ENCODE assay signal across 11 cellular contexts in genomic region chrX:34578237-34578636, GRCh38.
DNase-seq lines count a peak whose midpoint lies in the region; ATAC-seq and TF ChIP-seq lines count a peak whose summit lies in the region.
"Had no signal": no experiment of that assay in that cellular context is flagged by ENCODE, and none has a peak within 500 bp of the region (broad histone marks: within the 10 kb centered on the region; RNA-seq: fewer than 3 reads in every experiment).

No MANE protein-coding gene starts in this region.

- no peaks in the 10 kb centered on the region for H3K27me3 ChIP-seq in OCI-LY3 (ENCODE audit: low read depth, low read length)

- H3K4me1 ChIP-seq in OCI-LY3 (ENCODE audit: low read length): no peaks in the 10 kb centered on the region
- H3K4me1 ChIP-seq: BLaER1 had no signal

- intact Hi-C loops in sciatic nerve (cut with DNase I): no loop called here

- H3K9ac ChIP-seq in OCI-LY3 (ENCODE audit: low read length): no peak overlapping the region
- H3K9ac ChIP-seq: BLaER1 had no signal

- peak; percentile 17 for ATAC-seq in sciatic nerve
- no peak for ATAC-seq in GM18907 (IDR thresholded peaks at IDR 0.05; ENCODE audit: unreplicated experiment)
- no peak for ATAC-seq in HG02642 (IDR thresholded peaks at IDR 0.05; ENCODE audit: poor library complexity, unreplicated experiment)
- ATAC-seq: stimulated activated effector memory CD8-positive, alpha-beta T cell treated with anti-CD3 and anti-CD28 coated beads, Interleukin-12 subunit alpha, Interleukin-12 subunit beta, amount 100 ng/mL, for 72 hours had no signal

- no peaks in the 10 kb centered on the region for H4K20me1 ChIP-seq in OCI-LY3 (ENCODE audit: insufficient read depth, low read length)

- no peaks in the 10 kb centered on the region for H3K79me2 ChIP-seq in OCI-LY3 (ENCODE audit: low read length)

- H3K4me2 ChIP-seq in OCI-LY3 (ENCODE audit: low read length): no peak overlapping the region
- H3K4me2 ChIP-seq: BLaER1 had no signal

- no peaks in the 10 kb centered on the region for H3K9me3 ChIP-seq in OCI-LY3 (ENCODE audit: insufficient read depth, low read length)
- H3K9me3 ChIP-seq: BLaER1 had no signal

- H2AFZ ChIP-seq in OCI-LY3 (ENCODE audit: low read depth, low read length): no peak overlapping the region

- peak; percentile 51 for TF ChIP-seq CTCF in OCI-LY3 (IDR thresholded peaks at IDR 0.05; ENCODE audit: low read depth, low read length)

- no peaks in the 10 kb centered on the region for H3K36me3 ChIP-seq in OCI-LY3 (replicated peaks; ENCODE audit: low read depth, low read length)
- H3K36me3 ChIP-seq: BLaER1 had no signal

- H3K27ac ChIP-seq in OCI-LY3 (ENCODE audit: low read length): no peak overlapping the region
- H3K27ac ChIP-seq: BLaER1 had no signal

- peak; percentile 15 to 20 for DNase-seq in NCI-H2081 (lab: John Stamatoyannopoulos, UW)
- DNase-seq in NCI-H2081 treated with DMSO at 0.1 percent for 48 hours (lab: John Stamatoyannopoulos, UW): no peak
- DNase-seq in fibroblast of peridontal ligament (ENCODE audit: extremely low read depth): peak; percentile 78
- no peak for DNase-seq in sciatic nerve (ENCODE audit: low spot score)
- DNase-seq in NCI-H2227 (lab: John Stamatoyannopoulos, UW; ENCODE audit: unreplicated experiment): no peak
- DNase-seq: activated gamma-delta T cell had no signal

- no peak overlapping the region for H3K4me3 ChIP-seq in OCI-LY3 (ENCODE audit: low read length)
- H3K4me3 ChIP-seq: BLaER1 had no signal

Comparison
In these comparisons a context has a peak if more than half of its experiments do, and no peak if none do; other contexts are left out.
1. DNase-seq: peak in NCI-H2081 (2 of 2) and fibroblast of peridontal ligament (single experiment); none in NCI-H2081 treated with DMSO at 0.1 percent for 48 hours (single experiment), sciatic nerve (single experiment) and NCI-H2227 (single experiment).